8 cellular contexts compared by ENCODE assay signal in the genomic region with DNA sequence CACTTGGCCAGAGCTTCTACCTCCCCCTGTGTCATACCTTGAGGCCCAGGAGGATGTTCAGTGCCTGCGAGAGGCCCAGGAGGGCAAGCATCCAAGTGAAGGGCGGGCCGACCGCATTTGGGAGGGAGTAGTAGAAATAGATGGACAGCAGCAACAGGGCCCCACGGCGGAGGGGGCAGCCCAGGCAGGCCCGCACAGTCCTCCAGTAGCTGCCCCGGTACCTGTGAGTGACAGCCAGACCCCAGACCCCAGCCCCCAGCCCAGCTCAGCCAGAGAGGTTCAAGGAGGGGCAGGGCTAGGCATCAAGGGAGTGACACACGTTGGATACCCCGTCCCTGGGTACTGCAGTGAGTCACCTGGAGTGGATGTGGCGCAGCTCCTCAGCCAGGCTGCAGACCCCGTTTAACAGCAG. TPM values are rescaled to one million over a fixed set of nuclear protein-coding genes. Genes with fewer than 3 reads are reported as not detected.
DNase-seq lines count a peak whose midpoint lies in the region; ATAC-seq and TF ChIP-seq lines count a peak whose summit lies in the region.

No MANE protein-coding gene starts in this region.

- TF ChIP-seq POLR2A in lower leg skin (IDR thresholded peaks at IDR 0.05) = no peak

- no peaks in the 10 kb centered on the region for H3K36me3 ChIP-seq in urinary bladder (ENCODE audit: insufficient read depth)

- peak overlapping the region; percentile 95 for H3K27ac ChIP-seq in urinary bladder (ENCODE audit: low read depth)

- 42 to 43% methylated on average over 11 to 12 of the region's 12 CpGs for WGBS in lower leg skin, 2 donors
- WGBS in urinary bladder = 43% methylated on average over 12 of the region's 12 CpGs

- peak overlapping the region; percentile 35 for H3K4me3 ChIP-seq in lower leg skin (ENCODE audit: low read depth, poor library complexity, severe bottlenecking)
- H3K4me3 ChIP-seq in urinary bladder (ENCODE audit: low read depth, low read length) = peak overlapping the region; percentile 41

- H3K4me1 ChIP-seq in urinary bladder (ENCODE audit: insufficient read depth) = no peaks in the 10 kb centered on the region

- TF ChIP-seq CTCF in lower leg skin (IDR thresholded peaks at IDR 0.05) = no peak

- no peak for DNase-seq in activated CD4-positive, CD25-positive, alpha-beta regulatory T cell (lab: John Stamatoyannopoulos, UW)
- DNase-seq in amniotic epithelial cell (ENCODE audit: low read depth) = peak; percentile 55
- DNase-seq in lower leg skin (ENCODE audit: low spot score in 2 of 2) = no peak
- DNase-seq in glomerular visceral epithelial cell (ENCODE audit: extremely low spot score) = no peak
- no peak for DNase-seq in superior temporal gyrus (ENCODE audit: extremely low spot score)
- no peak for DNase-seq in NCI-H1092 (lab: John Stamatoyannopoulos, UW)

- ATAC-seq in activated CD4-positive, CD25-positive, alpha-beta regulatory T cell treated with anti-CD3 and anti-CD28 coated beads, Interleukin-2, amount 50 U/mL, for 24 hours = peak; percentile 64 to 66

- intact Hi-C loops in lower leg skin (cut with DNase I; ENCODE audit: low total_unique reads) = no loop called here

RNA-seq across cellular contexts. Expression of gene STING1, which starts 1.4 kb away (rescaled TPM):
- total RNA-seq in lower leg skin (10 to 100 TPM in 3 of 4 donors, 1 to 10 TPM in 1; 5.8 to 28.2 (median 11.0) TPM), urinary bladder (20.0 TPM)
- 53.0 TPM for polyA plus RNA-seq in urinary bladder

RNA-seq across cellular contexts. Expression of gene SMIM33, which starts 10.3 kb away (rescaled TPM):
- total RNA-seq in lower leg skin (not detected), urinary bladder (not detected)
- polyA plus RNA-seq in urinary bladder = not detected

RNA-seq across cellular contexts. Expression of gene ECSCR, which starts 18.6 kb away (rescaled TPM):
- total RNA-seq in lower leg skin (10 to 100 TPM in 2 of 4 donors, 1 to 10 TPM in 2; 1.4 to 15.0 (median 9.3) TPM), urinary bladder (23.8 TPM)
- 51.4 TPM for polyA plus RNA-seq in urinary bladder

RNA-seq across cellular contexts. Expression of gene DNAJC18, which starts 41.8 kb away (rescaled TPM):
- 1 to 10 TPM; 1.6 to 5.9 (median 3.5) TPM for total RNA-seq in lower leg skin
- 16.2 TPM for total RNA-seq in urinary bladder
- polyA plus RNA-seq in urinary bladder = 8.6 TPM
